8 cellular contexts compared by ENCODE assay signal in genomic region chr12:8081921-8082577, GRCh38. TPM values are rescaled to one million over a fixed set of nuclear protein-coding genes. Genes with fewer than 3 reads are reported as not detected.
DNase-seq lines count a peak whose midpoint lies in the region; ATAC-seq and TF ChIP-seq lines count a peak whose summit lies in the region.

Gene NECAP1 (plus strand): TSS chr12:8082274. CDS start chr12:8082289, 15 bp downstream.

- TF ChIP-seq CTCF in GM06990 (IDR thresholded peaks at IDR 0.05; ENCODE audit: insufficient read depth, low read length, poor library complexity, severe bottlenecking) = no peak

- no peaks in the 10 kb centered on the region for H3K27me3 ChIP-seq in GM06990 (replicated peaks; ENCODE audit: control insufficient read depth, insufficient read depth, low read length)

- no peaks in the 10 kb centered on the region for H3K9me3 Mint-ChIP-seq in activated naive CD4-positive, alpha-beta T cell treated with anti-CD3 and anti-CD28 coated beads, Interleukin-2, amount 50 U/mL, for 72 hours

- ATAC-seq in HG02588 (IDR thresholded peaks at IDR 0.05; ENCODE audit: unreplicated experiment) = peak; percentile 94
- peak; percentile 88 to 91 for ATAC-seq in activated naive CD4-positive, alpha-beta T cell treated with anti-CD3 and anti-CD28 coated beads, Interleukin-2, amount 50 U/mL, for 72 hours

- H3K27ac Mint-ChIP-seq in activated naive CD4-positive, alpha-beta T cell treated with anti-CD3 and anti-CD28 coated beads, Interleukin-2, amount 50 U/mL, for 72 hours = peak within 1 kb of the TSS; percentile 99 to 100

- peak; percentile 95 for DNase-seq in GM06990 (ENCODE audit: extremely low read depth, insufficient read length)
- DNase-seq in NCI-H1092 (lab: John Stamatoyannopoulos, UW) = peak; percentile 96
- peak; percentile 69 for DNase-seq in SKM-1 (lab: John Stamatoyannopoulos, UW; ENCODE audit: unreplicated experiment)
- peak; percentile 91 to 97 for DNase-seq in activated naive CD4-positive, alpha-beta T cell treated with anti-CD3 and anti-CD28 coated beads, Interleukin-2, amount 50 U/mL, for 72 hours (ENCODE audit: low spot score in 2 of 2)
- DNase-seq in glomerular endothelial cell (ENCODE audit: extremely low read depth, low read depth, low spot score) = peak; percentile 93
- DNase-seq in occipital lobe (lab: John Stamatoyannopoulos, UW) = peak; percentile 89

- peak within 1 kb of the TSS; percentile 90 for H3K4me3 ChIP-seq in GM06990 (replicated peaks; ENCODE audit: low read depth, low read length)

- peaks cover 16% of the 10 kb centered on the region in 2 donors for H3K36me3 Mint-ChIP-seq in activated naive CD4-positive, alpha-beta T cell treated with anti-CD3 and anti-CD28 coated beads, Interleukin-2, amount 50 U/mL, for 72 hours

- H3K27ac ChIP-seq in temporal lobe (ENCODE audit: low read depth, low read length) = peak within 1 kb of the TSS; percentile 91

- no peaks in the 10 kb centered on the region for H3K36me3 ChIP-seq in GM06990 (ENCODE audit: control insufficient read depth, insufficient read depth, low read length)

RNA-seq across cellular contexts. Expression of gene NECAP1, which starts in this region (rescaled TPM):
- total RNA-seq in activated naive CD4-positive, alpha-beta T cell treated with anti-CD3 and anti-CD28 coated beads, Interleukin-2, amount 50 U/mL, for 72 hours = 10 to 100 TPM; 23.2 to 43.8 TPM
- 22.3 and 37.3 TPM in 2 replicates for total RNA-seq in glomerular endothelial cell
- total RNA-seq in occipital lobe = 174 TPM
- 171 TPM for total RNA-seq in temporal lobe

Comparison
In these comparisons a context has a peak if more than half of its experiments do, and no peak if none do; other contexts are left out.
1. Peak in every context shown above with its lines: DNase-seq, ATAC-seq, H3K4me3 ChIP-seq and H3K27ac ChIP-seq.